ENCODE assay signal across 17 cellular contexts in genomic region chr22:20433191-20433590, GRCh38. TPM values are rescaled to one million over a fixed set of nuclear protein-coding genes. Genes with fewer than 3 reads are reported as not detected.
DNase-seq lines count a peak whose midpoint lies in the region; ATAC-seq lines count a peak whose summit lies in the region.
"Had no signal": no experiment of that assay in that cellular context is flagged by ENCODE, and none has a peak within 500 bp of the region (broad histone marks: within the 10 kb centered on the region; RNA-seq: fewer than 3 reads in every experiment).

No MANE protein-coding gene starts in this region.

- H3K36me3 ChIP-seq in BLaER1 (no peaks in the 10 kb centered on the region), H7 (replicated peaks; ENCODE audit: control insufficient read depth, insufficient read depth, low read length) (no peaks in the 10 kb centered on the region)

- H3K4me3 Mint-ChIP-seq in activated CD8-positive, alpha-beta memory T cell treated with anti-CD3 and anti-CD28 coated beads, Interleukin-2, amount 10 ng/mL, durations not matched to agents 7 days and 5 days = no peak overlapping the region

- H4K20me1 ChIP-seq in BLaER1 = peaks cover 66% of the 10 kb centered on the region

- intact Hi-C loops in sciatic nerve (cut with DNase I) = no loop called here

- DNase-seq in H7 (peak; percentile 47), epidermal melanocyte (ENCODE audit: insufficient read length, low spot score) (peak; percentile 17), sciatic nerve (ENCODE audit: low spot score) (peak; percentile 50), iPS-NIHi11 (ENCODE audit: low spot score) (no peak), NCI-H226 (no peak)
- no peak for DNase-seq in activated CD8-positive, alpha-beta memory T cell treated with anti-CD3 and anti-CD28 coated beads, Interleukin-2, amount 10 ng/mL, durations not matched to agents 7 days and 5 days
- DNase-seq: GM23248, Karpas-422, MG63, NCI-H1092, NCI-H2081 treated with DMSO at 0.1 percent for 48 hours, NCI-H510A treated with DMSO at 0.1 percent for 48 hours, Right ventricle myocardium superior had no signal

- no peak overlapping the region for H3K4me3 ChIP-seq in BLaER1
- no peak overlapping the region for H3K4me3 ChIP-seq in H7 (ENCODE audit: insufficient read depth, low read depth, low read length)
- H3K4me3 ChIP-seq: GM23248, MG63 had no signal

- ATAC-seq in sciatic nerve (no peak), HG02678 (IDR thresholded peaks at IDR 0.05; ENCODE audit: unreplicated experiment) (no peak)
- no peak for ATAC-seq in activated CD8-positive, alpha-beta memory T cell treated with anti-CD3 and anti-CD28 coated beads, Interleukin-2, amount 10 ng/mL, durations not matched to agents 7 days and 5 days
- ATAC-seq: HCT116 had no signal

- H3K27ac ChIP-seq in BLaER1 = no peak overlapping the region
- H3K27ac ChIP-seq: GM23248 had no signal

- no peak overlapping the region for H3K27ac Mint-ChIP-seq in activated CD8-positive, alpha-beta memory T cell treated with anti-CD3 and anti-CD28 coated beads, Interleukin-2, amount 10 ng/mL, durations not matched to agents 7 days and 5 days

- CTCF ChIA-PET in activated CD8-positive, alpha-beta memory T cell treated with anti-CD3 and anti-CD28 coated beads, Interleukin-2, amount 10 ng/mL, durations not matched to agents 7 days and 5 days (lab: Charles Lee) = interaction anchor here (0.7 kb wide), 1 partner anchor 15 kb away, joined by 5 read pairs; no protein-coding TSS in a partner anchor

- peaks cover 97% of the 10 kb centered on the region for H3K27me3 ChIP-seq in BLaER1
- H3K27me3 ChIP-seq in H7 (ENCODE audit: control insufficient read depth, insufficient read depth, low read length) = peaks cover 56% of the 10 kb centered on the region
- H3K27me3 ChIP-seq: MG63 had no signal

- H3K9me3 Mint-ChIP-seq in activated CD8-positive, alpha-beta memory T cell treated with anti-CD3 and anti-CD28 coated beads, Interleukin-2, amount 10 ng/mL, durations not matched to agents 7 days and 5 days (ENCODE audit: low read depth) = no peaks in the 10 kb centered on the region

- H3K9me3 ChIP-seq in BLaER1 = peaks cover 7% of the 10 kb centered on the region; the same call in 1 of the 2 replicates
- H3K9me3 ChIP-seq: MG63, SK-N-SH had no signal

- peaks cover 27% of the 10 kb centered on the region for H3K4me1 Mint-ChIP-seq in activated CD8-positive, alpha-beta memory T cell treated with anti-CD3 and anti-CD28 coated beads, Interleukin-2, amount 10 ng/mL, durations not matched to agents 7 days and 5 days

- no peaks in the 10 kb centered on the region for H3K36me3 Mint-ChIP-seq in activated CD8-positive, alpha-beta memory T cell treated with anti-CD3 and anti-CD28 coated beads, Interleukin-2, amount 10 ng/mL, durations not matched to agents 7 days and 5 days

- H3K4me1 ChIP-seq in BLaER1 = peaks cover 64% of the 10 kb centered on the region

- peak overlapping the region; percentile 69; the same call in 1 of the 2 replicates for H3K4me2 ChIP-seq in BLaER1
- H3K4me2 ChIP-seq: SK-N-SH had no signal

- H3K9ac ChIP-seq in BLaER1 = no peak overlapping the region
- H3K9ac ChIP-seq: GM23248, SK-N-SH had no signal

- H3K27me3 Mint-ChIP-seq in activated CD8-positive, alpha-beta memory T cell treated with anti-CD3 and anti-CD28 coated beads, Interleukin-2, amount 10 ng/mL, durations not matched to agents 7 days and 5 days = peaks cover 71% of the 10 kb centered on the region

RNA-seq across cellular contexts. Expression of gene SCARF2, which starts 4.4 kb away (rescaled TPM):
- 11.5 and 15.0 TPM in 2 replicates for total RNA-seq in H7 (2014; rRNA removed; shearing (Covaris generic))
- total RNA-seq in sciatic nerve = 30.6 TPM
- total RNA-seq in activated CD8-positive, alpha-beta memory T cell treated with anti-CD3 and anti-CD28 coated beads, Interleukin-2, amount 10 ng/mL, durations not matched to agents 7 days and 5 days = 1 to 10 TPM in 1 of 2 experiments, under 1 TPM in 1; 0.54 to 1.1 TPM

RNA-seq across cellular contexts. Expression of gene ZNF74, which starts 39.2 kb away (rescaled TPM):
- total RNA-seq in H7 (2014; rRNA removed; shearing (Covaris generic)) = 67.5 and 69.6 TPM in 2 replicates
- total RNA-seq in sciatic nerve = 10.8 TPM
- 10 to 100 TPM in 1 of 2 experiments, 1 to 10 TPM in 1; 10.0 to 10.9 TPM for total RNA-seq in activated CD8-positive, alpha-beta memory T cell treated with anti-CD3 and anti-CD28 coated beads, Interleukin-2, amount 10 ng/mL, durations not matched to agents 7 days and 5 days

Comparison
In these comparisons a context has a peak if more than half of its experiments do, and no peak if none do; other contexts are left out.
1. DNase-seq: peak in H7 (single experiment), epidermal melanocyte (single experiment) and sciatic nerve (single experiment); none in activated CD8-positive, alpha-beta memory T cell treated with anti-CD3 and anti-CD28 coated beads, Interleukin-2, amount 10 ng/mL, durations not matched to agents 7 days and 5 days (single experiment), iPS-NIHi11 (single experiment) and NCI-H226 (single experiment).